ENCODE assay signal across 8 cellular contexts in genomic region chr13:114047358-114047881, GRCh38.
DNase-seq lines count a peak whose midpoint lies in the region; ATAC-seq and TF ChIP-seq lines count a peak whose summit lies in the region.

No MANE protein-coding gene starts in this region.

- DNase-seq in DMS53 (lab: John Stamatoyannopoulos, UW) (peak; percentile 59), NAMALWA (ENCODE audit: low spot score) (peak; percentile 76), immature natural killer cell (no peak), MV-4-11 (lab: John Stamatoyannopoulos, UW) (no peak), dorsolateral prefrontal cortex (no peak), type B pancreatic cell (ENCODE audit: extremely low spot score, unreplicated experiment) (no peak), middle frontal gyrus (ENCODE audit: extremely low spot score, low spot score) (no peak)

- TF ChIP-seq CTCF in dorsolateral prefrontal cortex (IDR thresholded peaks at IDR 0.05 in 54 of 56, conservative IDR thresholded peaks at IDR 0.05 in 2 of 56; ENCODE audit: low read depth in 1 of 56, partially characterized antibody in 56 of 56) (no peak), type B pancreatic cell (conservative IDR thresholded peaks at IDR 0.05) (no peak)

- H3K4me3 Mint-ChIP-seq in immature natural killer cell (peak overlapping the region; percentile 38 to 73 (median 52)), type B pancreatic cell (no peak overlapping the region)

- ATAC-seq in GM19467 (IDR thresholded peaks at IDR 0.05; ENCODE audit: unreplicated experiment), result peak; percentile 62

- intact Hi-C loops in dorsolateral prefrontal cortex (cut with DNase I), result loop anchor here in 1 of 2 donors (5.0 kb wide), 1 partner anchor 180 kb away; no protein-coding TSS in a partner anchor

- H3K27ac Mint-ChIP-seq in immature natural killer cell (peak overlapping the region; percentile 64 to 88 (median 79)), type B pancreatic cell (no peak overlapping the region)

- no peak overlapping the region for H3K4me3 ChIP-seq in dorsolateral prefrontal cortex

- H3K27me3 ChIP-seq in dorsolateral prefrontal cortex, result no peaks in the 10 kb centered on the region

- peaks cover 76 to 82% of the 10 kb centered on the region in 2 donors for H3K4me1 Mint-ChIP-seq in immature natural killer cell
- H3K4me1 Mint-ChIP-seq in type B pancreatic cell (ENCODE audit: unreplicated experiment), result peaks cover 21% of the 10 kb centered on the region

- peak overlapping the region in 12 of 59 donors; percentile 20 to 96 (median 87) for H3K27ac ChIP-seq in dorsolateral prefrontal cortex

- peaks cover 0 to 21% (median 13%) of the 10 kb centered on the region in 3 donors for H3K36me3 Mint-ChIP-seq in immature natural killer cell
- no peaks in the 10 kb centered on the region for H3K36me3 Mint-ChIP-seq in type B pancreatic cell

- H3K27me3 Mint-ChIP-seq in immature natural killer cell (ENCODE audit: low read depth in 3 of 3) (peaks cover 38 to 60% (median 43%) of the 10 kb centered on the region in 3 donors), type B pancreatic cell (no peaks in the 10 kb centered on the region)

- H3K9me3 Mint-ChIP-seq in immature natural killer cell (peaks cover 0 to 10% (median 0%) of the 10 kb centered on the region in 6 donors), type B pancreatic cell (no peaks in the 10 kb centered on the region)

Comparison
In these comparisons a context has a peak if more than half of its experiments do, and no peak if none do; other contexts are left out.
1. DNase-seq: peak in DMS53 (single experiment) and NAMALWA (single experiment); none in immature natural killer cell (0 of 3), MV-4-11 (single experiment), dorsolateral prefrontal cortex (0 of 10), type B pancreatic cell (single experiment) and middle frontal gyrus (single experiment).